11 cellular contexts compared by ENCODE assay signal in genomic region chr1:1360511-1361169, GRCh38. TPM values are rescaled to one million over a fixed set of nuclear protein-coding genes. Genes with fewer than 3 reads are reported as not detected.
DNase-seq lines count a peak whose midpoint lies in the region; ATAC-seq and TF ChIP-seq lines count a peak whose summit lies in the region.
"Had no signal": no experiment of that assay in that cellular context is flagged by ENCODE, and none has a peak within 500 bp of the region (broad histone marks: within the 10 kb centered on the region; RNA-seq: fewer than 3 reads in every experiment).

No MANE protein-coding gene starts in this region.

- TF ChIP-seq CTCF in coronary artery (IDR thresholded peaks at IDR 0.05) (no peak), lower lobe of right lung (IDR thresholded peaks at IDR 0.05) (no peak), upper lobe of left lung (IDR thresholded peaks at IDR 0.05) (no peak)

- intact Hi-C loops in lower lobe of right lung (cut with DNase I): no loop called here

- no peaks in the 10 kb centered on the region for H3K36me3 ChIP-seq in lower lobe of right lung
- H3K36me3 ChIP-seq in upper lobe of left lung: no peaks in the 10 kb centered on the region

- H3K27ac ChIP-seq in coronary artery: peak overlapping the region; percentile 81 to 95
- peak overlapping the region; percentile 83 for H3K27ac ChIP-seq in lower lobe of right lung
- H3K27ac ChIP-seq in upper lobe of left lung: peak overlapping the region; percentile 76 to 85 (median 83)

- H3K4me3 ChIP-seq in coronary artery (peak overlapping the region; percentile 25), lower lobe of right lung (no peak overlapping the region), upper lobe of left lung (no peak overlapping the region)

- DNase-seq in HuH-7.5 (ENCODE audit: low spot score) (peak; percentile 44), coronary artery (ENCODE audit: low spot score) (peak; percentile 90), lower lobe of right lung (no peak), upper lobe of left lung (peak in 1 of 2 donors; percentile 71), NCI-H1417 treated with DMSO at 0.1 percent for 48 hours (lab: John Stamatoyannopoulos, UW) (no peak), NCI-H1092 treated with DMSO at 0.1 percent for 48 hours (lab: John Stamatoyannopoulos, UW) (no peak), nucleus accumbens (lab: John Stamatoyannopoulos, UW) (no peak), DMS114 treated with DMSO at 0.1 percent for 48 hours (lab: John Stamatoyannopoulos, UW; ENCODE audit: unreplicated experiment) (no peak)
- DNase-seq: activated naive CD4-positive, alpha-beta T cell treated with Interleukin-2 at 50 U/mL for 16 hours; NCI-H446 treated with DMSO at 0.1 percent for 48 hours had no signal

- H3K27me3 ChIP-seq in lower lobe of right lung (ENCODE audit: low read depth): peaks cover 28% of the 10 kb centered on the region
- peaks cover 0 to 27% (median 4%) of the 10 kb centered on the region in 4 donors for H3K27me3 ChIP-seq in upper lobe of left lung

- 69 to 92% methylated on average over 13 to 19 of the region's 20 CpGs for WGBS in upper lobe of left lung, 2 donors

- ATAC-seq in lower lobe of right lung (peak; percentile 45 to 61), upper lobe of left lung (ENCODE audit: low FRiP score in 2 of 2) (peak; percentile 63 to 84)
- ATAC-seq: naive thymus-derived CD4-positive, alpha-beta T cell had no signal

- no peak for TF ChIP-seq POLR2A in upper lobe of left lung (IDR thresholded peaks at IDR 0.05)

- no peak for TF ChIP-seq EP300 in upper lobe of left lung (IDR thresholded peaks at IDR 0.05)

- H3K9me3 ChIP-seq in lower lobe of right lung (no peaks in the 10 kb centered on the region), upper lobe of left lung (no peaks in the 10 kb centered on the region)

- H3K4me1 ChIP-seq in lower lobe of right lung: peaks cover 27% of the 10 kb centered on the region
- H3K4me1 ChIP-seq in upper lobe of left lung: peaks cover 14 to 43% (median 35%) of the 10 kb centered on the region in 4 donors

RNA-seq across cellular contexts. Expression of gene MXRA8, which starts 2.3 kb away (rescaled TPM):
- 39.3 TPM for total RNA-seq in lower lobe of right lung
- total RNA-seq in upper lobe of left lung: 100 to 1,000 TPM in 2 of 6 donors, 10 to 100 TPM in 4; 23.9 to 137 (median 63.4) TPM

RNA-seq across cellular contexts. Expression of gene DVL1, which starts 11.4 kb away (rescaled TPM):
- total RNA-seq in lower lobe of right lung (60.4 TPM), upper lobe of left lung (100 to 1,000 TPM in 3 of 6 donors, 10 to 100 TPM in 3; 71.8 to 205 (median 90.6) TPM)

RNA-seq across cellular contexts. Expression of gene AURKAIP1, which starts 14.4 kb away (rescaled TPM):
- total RNA-seq in lower lobe of right lung (82.4 TPM), upper lobe of left lung (100 to 1,000 TPM in 5 of 6 donors, 10 to 100 TPM in 1; 76.0 to 149 (median 119) TPM)

RNA-seq across cellular contexts. Expression of gene TAS1R3, which starts 29.6 kb away (rescaled TPM):
- total RNA-seq in lower lobe of right lung: 0.65 TPM
- total RNA-seq in upper lobe of left lung: 1 to 10 TPM in 1 of 6 donors, under 1 TPM in 5; 0.22 to 1.0 (median 0.79) TPM

RNA-seq across cellular contexts. Expression of gene CPTP, which starts 36.0 kb away (rescaled TPM):
- 20.4 TPM for total RNA-seq in lower lobe of right lung
- 10 to 100 TPM; 14.7 to 41.6 (median 26.0) TPM for total RNA-seq in upper lobe of left lung

Comparison
In these comparisons a context has a peak if more than half of its experiments do, and no peak if none do; other contexts are left out.
1. DNase-seq: peak in HuH-7.5 (single experiment) and coronary artery (single experiment); none in lower lobe of right lung (single experiment), NCI-H1417 treated with DMSO at 0.1 percent for 48 hours (single experiment), NCI-H1092 treated with DMSO at 0.1 percent for 48 hours (single experiment), nucleus accumbens (0 of 56) and DMS114 treated with DMSO at 0.1 percent for 48 hours (single experiment).
2. Peak in every context shown above with its lines, with median percentiles within 50 percentile points of each other: H3K27ac ChIP-seq.